1 cellular context compared by ENCODE assay signal in genomic region chr22:46627806-46628482, GRCh38.
TF ChIP-seq lines count a peak whose summit lies in the region.

No MANE protein-coding gene starts in this region.

TF ChIP-seq in H1, 55 proteins besides CTCF, POLR2A, EP300 and RAD21:
- no peak for TF ChIP-seq CHD1 (IDR thresholded peaks at IDR 0.05; ENCODE audit: low read depth, low read length)
- TF ChIP-seq ATF3 (IDR thresholded peaks at IDR 0.05; ENCODE audit: insufficient read depth, low read depth, low read length): no peak
- TF ChIP-seq TAF7 (optimal IDR thresholded peaks at IDR 0.05; ENCODE audit: borderline replicate concordance, low read depth, low read length): no peak
- TF ChIP-seq USF2 (IDR thresholded peaks at IDR 0.05; ENCODE audit: low read length): no peak
- no peak for TF ChIP-seq POU5F1 (IDR thresholded peaks at IDR 0.05; ENCODE audit: low read depth, low read length)
- TF ChIP-seq CBX8 (IDR thresholded peaks at IDR 0.05; ENCODE audit: borderline replicate concordance, low read depth, low read length): no peak
- no peak for TF ChIP-seq CHD2 (IDR thresholded peaks at IDR 0.05; ENCODE audit: low read length)
- no peak for TF ChIP-seq NRF1 (IDR thresholded peaks at IDR 0.05; ENCODE audit: low read depth, low read length)
- TF ChIP-seq TEAD4 (IDR thresholded peaks at IDR 0.05; ENCODE audit: low read depth, low read length): no peak
- no peak for TF ChIP-seq ASH2L (IDR thresholded peaks at IDR 0.05; ENCODE audit: low read length)
- TF ChIP-seq TBP (IDR thresholded peaks at IDR 0.05; ENCODE audit: low read depth, low read length): no peak
- no peak for TF ChIP-seq KDM1A (IDR thresholded peaks at IDR 0.05; ENCODE audit: borderline replicate concordance, low read length)
- TF ChIP-seq BACH1 (IDR thresholded peaks at IDR 0.05; ENCODE audit: low read length): no peak
- TF ChIP-seq RBBP5 (IDR thresholded peaks at IDR 0.05; ENCODE audit: borderline replicate concordance, low read depth, low read length): no peak
